Comparison of ENCODE assay signal across 26 cellular contexts in the genomic region with DNA sequence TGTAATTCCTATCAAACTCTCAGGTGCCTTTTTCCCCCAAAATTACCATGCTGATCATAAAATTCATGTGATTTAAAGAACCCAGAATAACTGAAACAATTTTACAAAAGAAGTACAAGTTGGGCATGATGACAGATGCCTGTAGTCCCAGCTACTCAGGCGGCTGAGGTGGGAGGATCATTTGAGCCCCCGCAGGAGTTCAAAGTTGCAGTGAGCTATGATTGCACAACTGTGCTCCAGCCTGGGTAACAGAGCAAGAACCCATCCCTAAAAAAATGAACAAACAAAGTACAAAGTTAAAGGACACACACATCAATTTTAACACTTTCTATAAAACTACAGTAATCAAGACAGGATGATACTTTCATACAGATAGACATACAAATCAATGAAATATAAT.
"Had no signal": no experiment of that assay in that cellular context is flagged by ENCODE, and none has a peak within 500 bp of the region (broad histone marks: within the 10 kb centered on the region; RNA-seq: fewer than 3 reads in every experiment).

No MANE protein-coding gene starts in this region.

- H3K4me2 ChIP-seq: neural progenitor cell, smooth muscle cell had no signal

- H3K4me1 ChIP-seq: neural progenitor cell, pancreas, prostate gland, spleen, stomach, thyroid gland, tibial nerve, upper lobe of left lung, vagina had no signal

- H3K9ac ChIP-seq: neural progenitor cell had no signal

- ATAC-seq: naive thymus-derived CD4-positive, alpha-beta T cell; natural killer cell; pancreas; right cardiac atrium; sciatic nerve; stimulated activated memory B cell treated with anti-CD40 and anti-IgM and Interleukin-4, amounts not matched to agents 10 μg/mL and 1 μg/mL and 100 μg/mL, for 72 hours had no signal

- DNase-seq: naive thymus-derived CD4-positive, alpha-beta T cell; natural killer cell; pancreas; right cardiac atrium; spleen; stimulated activated CD4-positive, alpha-beta T cell treated with anti-CD3 and anti-CD28 coated beads, Interleukin-12 subunit alpha, Interleukin-12 subunit beta, amount 100 ng/mL, for 4 hours; stimulated activated CD4-positive, alpha-beta T cell treated with anti-CD3 and anti-CD28 coated beads, Interleukin-1b, Interleukin-23, amount 100 ng/mL, for 48 hours; stimulated activated CD4-positive, alpha-beta T cell treated with anti-CD3 and anti-CD28 coated beads, Interleukin-4, amount 100 ng/mL, for 1 hour; stimulated activated CD4-positive, alpha-beta T cell treated with anti-CD3 and anti-CD28 coated beads, Interleukin-4, amount 100 ng/mL, for 4 hours; stimulated activated CD8-positive, alpha-beta memory T cell treated with anti-CD3 and anti-CD28 coated beads, Interleukin-4, amount 100 ng/mL, for 48 hours; stimulated activated naive CD4-positive, alpha-beta T cell treated with Interleukin-2 at 50 U/mL for 16 hours; stomach; thyroid gland; trophoblast cell; upper lobe of left lung had no signal

- H3K4me3 ChIP-seq: neural progenitor cell, pancreas, prostate gland, skin epidermis, smooth muscle cell, spleen, stomach, thoracic aorta, thyroid gland, tibial nerve, upper lobe of left lung, vagina had no signal

- H3K27ac ChIP-seq: neural progenitor cell, pancreas, prostate gland, skin epidermis, spleen, stomach, thoracic aorta, thyroid gland, tibial nerve, upper lobe of left lung, vagina had no signal

- H3K4me3 Mint-ChIP-seq: naive thymus-derived CD4-positive, alpha-beta T cell; natural killer cell; nephron; neural progenitor cell; stimulated activated memory B cell treated with anti-CD40 and anti-IgM and Interleukin-4, amounts not matched to agents 10 μg/mL and 1 μg/mL and 100 μg/mL, for 72 hours; stimulated activated naive CD8-positive, alpha-beta T cell treated with anti-CD3 and anti-CD28 coated beads, Interleukin-15, Interleukin-2, amounts not matched to agents 100 ng/mL and 50 ng/mL, for 24 hours had no signal

- H3K27ac Mint-ChIP-seq: naive thymus-derived CD4-positive, alpha-beta T cell; natural killer cell; nephron; neural progenitor cell; stimulated activated memory B cell treated with anti-CD40 and anti-IgM and Interleukin-4, amounts not matched to agents 10 μg/mL and 1 μg/mL and 100 μg/mL, for 72 hours; stimulated activated naive CD8-positive, alpha-beta T cell treated with anti-CD3 and anti-CD28 coated beads, Interleukin-15, Interleukin-2, amounts not matched to agents 100 ng/mL and 50 ng/mL, for 24 hours had no signal

- H3K4me1 Mint-ChIP-seq: natural killer cell; nephron; stimulated activated memory B cell treated with anti-CD40 and anti-IgM and Interleukin-4, amounts not matched to agents 10 μg/mL and 1 μg/mL and 100 μg/mL, for 72 hours had no signal

- H3K27me3 ChIP-seq: neural progenitor cell, pancreas, spleen, stomach, thyroid gland, tibial nerve, upper lobe of left lung, vagina had no signal

- H3K9me3 ChIP-seq: pancreas, prostate gland, thyroid gland, vagina had no signal

- H3K36me3 ChIP-seq: neural progenitor cell, pancreas, prostate gland, spleen, stomach, thoracic aorta, thyroid gland, tibial nerve, upper lobe of left lung, vagina had no signal

- H3K36me3 Mint-ChIP-seq: natural killer cell; neural progenitor cell; stimulated activated memory B cell treated with anti-CD40 and anti-IgM and Interleukin-4, amounts not matched to agents 10 μg/mL and 1 μg/mL and 100 μg/mL, for 72 hours had no signal

- H3K27me3 Mint-ChIP-seq: stimulated activated memory B cell treated with anti-CD40 and anti-IgM and Interleukin-4, amounts not matched to agents 10 μg/mL and 1 μg/mL and 100 μg/mL, for 72 hours; stimulated activated naive CD8-positive, alpha-beta T cell treated with anti-CD3 and anti-CD28 coated beads, Interleukin-15, Interleukin-2, amounts not matched to agents 100 ng/mL and 50 ng/mL, for 24 hours had no signal

- H2AFZ ChIP-seq: neural progenitor cell had no signal
